In genomic region chr15:70101459-70102113, GRCh38 we compare ENCODE assay signal across 8 cellular contexts. TPM values are rescaled to one million over a fixed set of nuclear protein-coding genes. Genes with fewer than 3 reads are reported as not detected.
DNase-seq lines count a peak whose midpoint lies in the region; ATAC-seq, FAIRE-seq and TF ChIP-seq lines count a peak whose summit lies in the region.

No MANE protein-coding gene starts in this region.

- peak overlapping the region in 11 of 12 donors; percentile 23 to 98 (median 78) for H3K27ac ChIP-seq in heart left ventricle

- H3K4me3 ChIP-seq in heart left ventricle: peak overlapping the region in 8 of 12 donors; percentile 4 to 91 (median 61)
- H3K4me3 ChIP-seq in skeletal muscle cell (ENCODE audit: low read depth, low read length): no peak overlapping the region

- peak; percentile 34 for DNase-seq in GM04503 (ENCODE audit: low read depth)
- peak; percentile 81 for DNase-seq in NCI-H187 treated with DMSO at 0.1 percent for 48 hours (lab: John Stamatoyannopoulos, UW)
- DNase-seq in SW480 (ENCODE audit: low spot score): peak; percentile 96
- DNase-seq in heart left ventricle: peak in 4 of 5 donors; percentile 69 to 76 (median 74)
- peak; percentile 94 for DNase-seq in skeletal muscle cell (ENCODE audit: low read depth)
- DNase-seq in D721Med (ENCODE audit: insufficient read length, low spot score): no peak

- WGBS in heart left ventricle, 4 donors: 6 to 8% (median 6%) methylated on average over 12 of the region's 12 CpGs

- TF ChIP-seq POLR2A in heart left ventricle (IDR thresholded peaks at IDR 0.05): no peak

- peak in 2 of 4 donors; percentile 23 to 27 for ATAC-seq in heart left ventricle
- no peak for ATAC-seq in GM18511 (IDR thresholded peaks at IDR 0.05; ENCODE audit: unreplicated experiment)
- ATAC-seq in GM21447 (IDR thresholded peaks at IDR 0.05; ENCODE audit: unreplicated experiment): no peak

- H3K27me3 ChIP-seq in heart left ventricle: peaks cover 0 to 6% (median 0%) of the 10 kb centered on the region in 9 donors

- FAIRE-seq in D721Med (lab: Jason Lieb, UNC): no peak

- intact Hi-C loops in heart left ventricle (cut with DNase I): loop anchor here in 5 of 10 donors (1.0 to 10.0 kb wide), 4 partner anchors 9 to 163 kb away; no protein-coding TSS in a partner anchor

- no peaks in the 10 kb centered on the region for H3K9me3 ChIP-seq in heart left ventricle

- peaks cover 3 to 47% (median 32%) of the 10 kb centered on the region in 12 donors for H3K4me1 ChIP-seq in heart left ventricle

- no peaks in the 10 kb centered on the region for H3K36me3 ChIP-seq in heart left ventricle

- TF ChIP-seq CTCF in heart left ventricle (IDR thresholded peaks at IDR 0.05): no peak
- TF ChIP-seq CTCF in D721Med (IDR thresholded peaks at IDR 0.05; ENCODE audit: insufficient read depth, missing control alignments): no peak

RNA-seq across cellular contexts. Expression of gene TLE3, which starts 3.9 kb away (rescaled TPM):
- 10 to 100 TPM in 7 of 9 donors, 1 to 10 TPM in 2; 9.3 to 49.6 (median 16.4) TPM for total RNA-seq in heart left ventricle
- 10 to 100 TPM in 1 of 2 donors, 1 to 10 TPM in 1; 4.8 to 16.5 TPM for polyA plus RNA-seq in heart left ventricle
